Comparison of ENCODE assay signal across 9 cellular contexts in the genomic region with DNA sequence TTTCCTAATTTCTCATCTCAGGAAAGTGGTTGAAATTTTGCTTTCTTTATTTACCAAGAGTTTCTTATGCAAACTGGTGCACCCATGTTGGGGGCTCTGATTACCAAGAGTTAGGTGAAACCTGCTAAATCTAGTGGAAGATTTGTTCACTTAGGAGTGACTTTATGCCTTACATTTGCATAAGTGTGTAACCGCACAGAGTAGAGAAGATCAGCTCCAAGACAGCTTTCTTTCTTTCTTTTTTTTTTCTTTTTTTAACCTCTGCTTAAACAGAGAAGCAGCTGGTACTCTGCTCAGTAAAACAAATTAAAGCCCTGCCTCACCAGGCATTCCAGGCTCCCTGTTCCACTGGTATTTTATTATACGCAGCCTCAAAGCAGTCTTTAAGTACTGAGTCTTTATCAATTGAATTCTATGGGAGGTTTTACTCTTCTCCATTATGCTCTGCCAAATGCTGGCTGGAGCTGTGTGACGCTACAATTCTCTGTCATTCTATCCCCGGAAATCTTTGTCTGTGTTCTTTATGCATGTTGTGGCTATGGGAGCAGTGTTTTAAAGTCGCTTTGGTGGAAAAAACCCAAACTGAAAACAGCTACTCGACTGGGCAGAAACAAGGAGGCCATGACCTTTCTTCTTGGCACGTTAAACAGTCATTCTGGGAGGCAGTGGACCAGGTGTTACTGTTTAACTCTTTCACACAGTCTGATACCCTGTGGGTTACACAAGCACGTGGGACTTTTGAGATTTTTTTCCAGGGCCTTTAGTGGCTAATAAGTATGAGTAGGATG. TPM values are rescaled to one million over a fixed set of nuclear protein-coding genes. Genes with fewer than 3 reads are reported as not detected.
DNase-seq lines count a peak whose midpoint lies in the region; ATAC-seq lines count a peak whose summit lies in the region.
"Had no signal": no experiment of that assay in that cellular context is flagged by ENCODE, and none has a peak within 500 bp of the region (broad histone marks: within the 10 kb centered on the region; RNA-seq: fewer than 3 reads in every experiment).

No MANE protein-coding gene starts in this region.

- H3K27ac Mint-ChIP-seq in stimulated activated naive B cell treated with anti-CD40 and anti-IgM and Interleukin-4, amounts not matched to agents 10 μg/mL and 1 μg/mL and 100 μg/mL, for 72 hours: peak overlapping the region; percentile 67
- H3K27ac Mint-ChIP-seq in naive thymus-derived CD4-positive, alpha-beta T cell: peak overlapping the region in 1 of 9 donors; percentile 28

- no peak overlapping the region for H3K4me3 ChIP-seq in naive thymus-derived CD4-positive, alpha-beta T cell (ENCODE audit: low read length)
- H3K4me3 ChIP-seq: lung had no signal

- POLR2A ChIA-PET in naive thymus-derived CD4-positive, alpha-beta T cell (lab: Charles Lee): no interaction called here

- H3K4me3 Mint-ChIP-seq in stimulated activated naive B cell treated with anti-CD40 and anti-IgM and Interleukin-4, amounts not matched to agents 10 μg/mL and 1 μg/mL and 100 μg/mL, for 72 hours: no peak overlapping the region
- peak overlapping the region in 2 of 10 donors; percentile 0 to 2 for H3K4me3 Mint-ChIP-seq in naive thymus-derived CD4-positive, alpha-beta T cell

- CTCF ChIA-PET in naive thymus-derived CD4-positive, alpha-beta T cell (lab: Charles Lee): no interaction called here

- H3K4me1 ChIP-seq in naive thymus-derived CD4-positive, alpha-beta T cell (ENCODE audit: control insufficient read depth in 2 of 2, insufficient read depth in 2 of 2, low read length in 2 of 2): no peaks in the 10 kb centered on the region

- H3K9me3 ChIP-seq in naive thymus-derived CD4-positive, alpha-beta T cell (ENCODE audit: control insufficient read depth in 2 of 3, low read length in 3 of 3): no peaks in the 10 kb centered on the region

- no peak overlapping the region for H3K27ac ChIP-seq in naive thymus-derived CD4-positive, alpha-beta T cell (ENCODE audit: low read depth, low read length)
- H3K27ac ChIP-seq in substantia nigra (ENCODE audit: low read depth, low read length, poor library complexity, severe bottlenecking): no peak overlapping the region

- H3K36me3 Mint-ChIP-seq in stimulated activated naive B cell treated with anti-CD40 and anti-IgM and Interleukin-4, amounts not matched to agents 10 μg/mL and 1 μg/mL and 100 μg/mL, for 72 hours: peaks cover 0 to 4% of the 10 kb centered on the region in 2 donors
- peaks cover 0 to 5% (median 0%) of the 10 kb centered on the region in 5 donors for H3K36me3 Mint-ChIP-seq in naive thymus-derived CD4-positive, alpha-beta T cell

- peaks cover 5 to 12% of the 10 kb centered on the region in 2 donors for H3K9me3 Mint-ChIP-seq in stimulated activated naive B cell treated with anti-CD40 and anti-IgM and Interleukin-4, amounts not matched to agents 10 μg/mL and 1 μg/mL and 100 μg/mL, for 72 hours
- H3K9me3 Mint-ChIP-seq in naive thymus-derived CD4-positive, alpha-beta T cell: peaks cover 0 to 12% (median 2%) of the 10 kb centered on the region in 11 donors

- peak; percentile 97 for ATAC-seq in HG03060 (IDR thresholded peaks at IDR 0.05; ENCODE audit: low read depth, unreplicated experiment)
- peak; percentile 95 to 97 for ATAC-seq in stimulated activated naive B cell treated with anti-CD40 and anti-IgM and Interleukin-4, amounts not matched to agents 10 μg/mL and 1 μg/mL and 100 μg/mL, for 72 hours (replicated peaks)
- ATAC-seq in naive thymus-derived CD4-positive, alpha-beta T cell: no peak

- H3K27me3 Mint-ChIP-seq in stimulated activated naive B cell treated with anti-CD40 and anti-IgM and Interleukin-4, amounts not matched to agents 10 μg/mL and 1 μg/mL and 100 μg/mL, for 72 hours: peaks cover 0 to 4% of the 10 kb centered on the region in 2 donors
- peaks cover 0 to 15% (median 0%) of the 10 kb centered on the region in 5 donors for H3K27me3 Mint-ChIP-seq in naive thymus-derived CD4-positive, alpha-beta T cell

- DNase-seq in activated CD4-positive, alpha-beta T cell treated with anti-CD3 and anti-CD28 coated beads for 48 hours: peak; percentile 7
- no peak for DNase-seq in activated CD4-positive, alpha-beta T cell treated with anti-CD3 and anti-CD28 coated beads, Interleukin-2, amount 50 U/mL, for 1 hour
- DNase-seq in brain pericyte (ENCODE audit: low read depth, low spot score) (peak; percentile 20), substantia nigra (lab: John Stamatoyannopoulos, UW) (no peak), activated T-cell treated with anti-CD3 and anti-CD28 coated beads for 4 hours (no peak)
- peak; percentile 36 for DNase-seq in stimulated activated naive B cell treated with anti-CD40 and anti-IgM and Interleukin-4, amounts not matched to agents 10 μg/mL and 1 μg/mL and 100 μg/mL, for 72 hours
- no peak for DNase-seq in naive thymus-derived CD4-positive, alpha-beta T cell

- no peaks in the 10 kb centered on the region for H3K36me3 ChIP-seq in naive thymus-derived CD4-positive, alpha-beta T cell (ENCODE audit: control insufficient read depth in 2 of 3, insufficient read depth in 3 of 3, low read length in 3 of 3)

- peaks cover 3 to 9% of the 10 kb centered on the region in 2 donors for H3K4me1 Mint-ChIP-seq in stimulated activated naive B cell treated with anti-CD40 and anti-IgM and Interleukin-4, amounts not matched to agents 10 μg/mL and 1 μg/mL and 100 μg/mL, for 72 hours
- H3K4me1 Mint-ChIP-seq in naive thymus-derived CD4-positive, alpha-beta T cell: peaks cover 5 to 19% (median 11%) of the 10 kb centered on the region in 7 donors

- H3K27me3 ChIP-seq in naive thymus-derived CD4-positive, alpha-beta T cell (ENCODE audit: control insufficient read depth in 2 of 2, insufficient read depth in 2 of 2, low read length in 2 of 2): no peaks in the 10 kb centered on the region

- intact Hi-C loops in naive thymus-derived CD4-positive, alpha-beta T cell (cut with micrococcal nuclease): no loop called here

RNA-seq across cellular contexts. Expression of gene GBE1, which starts 55.2 kb away (rescaled TPM):
- 10 to 100 TPM in 1 of 5 experiments, 1 to 10 TPM in 4; 6.5 to 33.2 (median 8.3) TPM for total RNA-seq in naive thymus-derived CD4-positive, alpha-beta T cell
- 10 to 100 TPM in 1 of 2 donors, 1 to 10 TPM in 1; 8.0 to 12.1 TPM for polyA plus RNA-seq in naive thymus-derived CD4-positive, alpha-beta T cell

Comparison
In these comparisons a context has a peak if more than half of its experiments do, and no peak if none do; other contexts are left out.
1. DNase-seq: peak in activated CD4-positive, alpha-beta T cell treated with anti-CD3 and anti-CD28 coated beads for 48 hours (single experiment), brain pericyte (single experiment) and stimulated activated naive B cell treated with anti-CD40 and anti-IgM and Interleukin-4, amounts not matched to agents 10 μg/mL and 1 μg/mL and 100 μg/mL, for 72 hours (single experiment); none in activated CD4-positive, alpha-beta T cell treated with anti-CD3 and anti-CD28 coated beads, Interleukin-2, amount 50 U/mL, for 1 hour (single experiment), naive thymus-derived CD4-positive, alpha-beta T cell (0 of 9), substantia nigra (0 of 49) and activated T-cell treated with anti-CD3 and anti-CD28 coated beads for 4 hours (single experiment).